10 cellular contexts compared by ENCODE assay signal in the genomic region with DNA sequence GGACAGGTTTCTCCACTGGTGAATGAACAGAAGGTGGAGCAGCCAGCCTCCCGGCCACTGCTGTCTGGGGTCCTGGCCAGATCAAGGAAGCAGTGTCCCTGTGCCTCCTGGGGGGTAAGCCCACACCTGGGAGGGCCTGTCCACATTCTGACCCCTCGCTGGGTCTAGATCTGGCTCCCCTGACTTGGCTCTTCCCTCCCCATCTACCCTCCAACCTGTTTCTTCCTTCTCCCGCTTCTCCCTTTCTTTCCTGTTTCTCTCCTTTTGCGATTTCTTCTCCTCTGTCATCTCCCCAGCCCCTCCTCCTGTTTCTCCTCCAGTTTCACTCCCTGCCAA. TPM values are rescaled to one million over a fixed set of nuclear protein-coding genes. Genes with fewer than 3 reads are reported as not detected.
DNase-seq lines count a peak whose midpoint lies in the region; ATAC-seq and TF ChIP-seq lines count a peak whose summit lies in the region.
"Had no signal": no experiment of that assay in that cellular context is flagged by ENCODE, and none has a peak within 500 bp of the region (broad histone marks: within the 10 kb centered on the region; RNA-seq: fewer than 3 reads in every experiment).

No MANE protein-coding gene starts in this region.

- no peak for TF ChIP-seq CTCF in CD8-positive, alpha-beta T cell (IDR thresholded peaks at IDR 0.05)
- TF ChIP-seq CTCF in lung (IDR thresholded peaks at IDR 0.05; ENCODE audit: control extremely low read depth, extremely low read depth) (no peak), dorsolateral prefrontal cortex (IDR thresholded peaks at IDR 0.05 in 54 of 56, conservative IDR thresholded peaks at IDR 0.05 in 2 of 56; ENCODE audit: low read depth in 1 of 56, partially characterized antibody in 56 of 56) (no peak)

- H3K4me3 Mint-ChIP-seq in CD8-positive, alpha-beta T cell, result peak overlapping the region; percentile 26
- peak overlapping the region; percentile 18 to 80 (median 43) for H3K4me3 Mint-ChIP-seq in T-cell
- peak overlapping the region in 1 of 10 donors; percentile 64 for H3K4me3 Mint-ChIP-seq in naive thymus-derived CD4-positive, alpha-beta T cell

- no peak for DNase-seq in CD8-positive, alpha-beta T cell
- DNase-seq in T-cell (no peak), lung (ENCODE audit: low spot score) (no peak), dorsolateral prefrontal cortex (no peak)
- no peak for DNase-seq in naive thymus-derived CD4-positive, alpha-beta T cell
- DNase-seq: NCI-H446, tibial artery had no signal

- ATAC-seq in CD8-positive, alpha-beta T cell, result no peak
- no peak for ATAC-seq in T-cell (replicated peaks in 1 of 4)
- no peak for ATAC-seq in lung (ENCODE audit: insufficient read depth, low FRiP score)
- no peak for ATAC-seq in naive thymus-derived CD4-positive, alpha-beta T cell
- ATAC-seq in GM21367 (IDR thresholded peaks at IDR 0.05; ENCODE audit: unreplicated experiment), result no peak

- H3K4me1 Mint-ChIP-seq in CD8-positive, alpha-beta T cell (ENCODE audit: low read depth), result peaks cover 70% of the 10 kb centered on the region
- peaks cover 71 to 94% (median 76%) of the 10 kb centered on the region in 3 donors for H3K4me1 Mint-ChIP-seq in T-cell
- H3K4me1 Mint-ChIP-seq in naive thymus-derived CD4-positive, alpha-beta T cell, result peaks cover 42 to 83% (median 67%) of the 10 kb centered on the region in 7 donors

- peak overlapping the region; percentile 62 for H3K27ac Mint-ChIP-seq in CD8-positive, alpha-beta T cell
- peak overlapping the region; percentile 85 to 87 for H3K27ac Mint-ChIP-seq in T-cell
- peak overlapping the region in 4 of 9 donors; percentile 14 to 83 (median 64) for H3K27ac Mint-ChIP-seq in naive thymus-derived CD4-positive, alpha-beta T cell

- no peaks in the 10 kb centered on the region for H3K9me3 ChIP-seq in CD8-positive, alpha-beta T cell (ENCODE audit: low read length)
- no peaks in the 10 kb centered on the region for H3K9me3 ChIP-seq in lung (ENCODE audit: control insufficient read depth in 2 of 2, insufficient read depth in 1 of 2, low read length in 1 of 2)
- H3K9me3 ChIP-seq in naive thymus-derived CD4-positive, alpha-beta T cell (ENCODE audit: control insufficient read depth in 2 of 3, low read length in 3 of 3), result no peaks in the 10 kb centered on the region
- H3K9me3 ChIP-seq: tibial artery had no signal

- CTCF ChIA-PET in CD8-positive, alpha-beta T cell (lab: Charles Lee), result interaction anchor here (0.6 to 1.5 kb wide), 4 partner anchors 10 to 195 kb away, joined by 3 read pairs; no protein-coding TSS in a partner anchor
- CTCF ChIA-PET in T-cell (lab: Charles Lee), result interaction anchor here in 1 of 2 donors (1.0 kb wide), 1 partner anchor 9 kb away, joined by 4 read pairs; no protein-coding TSS in a partner anchor
- CTCF ChIA-PET in naive thymus-derived CD4-positive, alpha-beta T cell (lab: Charles Lee), result no interaction called here

- no peaks in the 10 kb centered on the region for H3K27me3 Mint-ChIP-seq in CD8-positive, alpha-beta T cell (ENCODE audit: low read depth)
- no peaks in the 10 kb centered on the region for H3K27me3 Mint-ChIP-seq in T-cell
- no peaks in the 10 kb centered on the region for H3K27me3 Mint-ChIP-seq in naive thymus-derived CD4-positive, alpha-beta T cell

- H3K27me3 ChIP-seq in CD8-positive, alpha-beta T cell (ENCODE audit: insufficient read depth, low read length), result no peaks in the 10 kb centered on the region
- H3K27me3 ChIP-seq in lung (ENCODE audit: control insufficient read depth, insufficient read depth), result no peaks in the 10 kb centered on the region
- H3K27me3 ChIP-seq in naive thymus-derived CD4-positive, alpha-beta T cell (ENCODE audit: control insufficient read depth in 2 of 2, insufficient read depth in 2 of 2, low read length in 2 of 2), result no peaks in the 10 kb centered on the region
- H3K27me3 ChIP-seq in dorsolateral prefrontal cortex, result no peaks in the 10 kb centered on the region

- no peak overlapping the region for H3K27ac ChIP-seq in CD8-positive, alpha-beta T cell (ENCODE audit: low read depth, low read length)
- H3K27ac ChIP-seq in lung (ENCODE audit: low read depth in 1 of 2, low read length in 1 of 2) (peak overlapping the region; percentile 73 to 81), dorsolateral prefrontal cortex (peak overlapping the region in 1 of 59 donors; percentile 71)
- no peak overlapping the region for H3K27ac ChIP-seq in naive thymus-derived CD4-positive, alpha-beta T cell (ENCODE audit: low read depth, low read length)
- H3K27ac ChIP-seq: epithelial cell of prostate, tibial artery had no signal

- H3K4me3 ChIP-seq in CD8-positive, alpha-beta T cell (ENCODE audit: low read depth, low read length), result no peak overlapping the region
- H3K4me3 ChIP-seq in lung (peak overlapping the region; percentile 26), dorsolateral prefrontal cortex (no peak overlapping the region)
- no peak overlapping the region for H3K4me3 ChIP-seq in naive thymus-derived CD4-positive, alpha-beta T cell (ENCODE audit: low read length)
- H3K4me3 ChIP-seq: tibial artery had no signal

- H3K36me3 ChIP-seq in CD8-positive, alpha-beta T cell (ENCODE audit: insufficient read depth, low read length), result no peaks in the 10 kb centered on the region
- no peaks in the 10 kb centered on the region for H3K36me3 ChIP-seq in lung (ENCODE audit: control insufficient read depth in 2 of 2, insufficient read depth in 2 of 2, low read length in 2 of 2)
- no peaks in the 10 kb centered on the region for H3K36me3 ChIP-seq in naive thymus-derived CD4-positive, alpha-beta T cell (ENCODE audit: control insufficient read depth in 2 of 3, insufficient read depth in 3 of 3, low read length in 3 of 3)
- H3K36me3 ChIP-seq: tibial artery had no signal

- no peaks in the 10 kb centered on the region for H3K9me3 Mint-ChIP-seq in CD8-positive, alpha-beta T cell
- H3K9me3 Mint-ChIP-seq in T-cell, result no peaks in the 10 kb centered on the region
- no peaks in the 10 kb centered on the region for H3K9me3 Mint-ChIP-seq in naive thymus-derived CD4-positive, alpha-beta T cell

- no peaks in the 10 kb centered on the region for H3K36me3 Mint-ChIP-seq in CD8-positive, alpha-beta T cell
- no peaks in the 10 kb centered on the region for H3K36me3 Mint-ChIP-seq in T-cell
- no peaks in the 10 kb centered on the region for H3K36me3 Mint-ChIP-seq in naive thymus-derived CD4-positive, alpha-beta T cell

- peaks cover 69% of the 10 kb centered on the region for H3K4me1 ChIP-seq in CD8-positive, alpha-beta T cell (ENCODE audit: insufficient read depth, low read length)
- H3K4me1 ChIP-seq in lung (ENCODE audit: control insufficient read depth in 2 of 2, insufficient read depth in 2 of 2, low read length in 2 of 2), result peaks cover 4 to 24% of the 10 kb centered on the region in 2 donors
- H3K4me1 ChIP-seq in naive thymus-derived CD4-positive, alpha-beta T cell (ENCODE audit: control insufficient read depth in 2 of 2, insufficient read depth in 2 of 2, low read length in 2 of 2), result peaks cover 47 to 63% of the 10 kb centered on the region in 2 donors

- intact Hi-C loops in CD8-positive, alpha-beta T cell (cut with DNase I, micrococcal nuclease), result loop anchor here in 1 of 2 experiments (10.0 kb wide), 1 partner anchor 526 kb away; no protein-coding TSS in a partner anchor
- intact Hi-C loops in naive thymus-derived CD4-positive, alpha-beta T cell (cut with micrococcal nuclease), result no loop called here
- intact Hi-C loops in dorsolateral prefrontal cortex (cut with DNase I), result no loop called here

- POLR2A ChIA-PET in CD8-positive, alpha-beta T cell (lab: Charles Lee), result no interaction called here
- POLR2A ChIA-PET in T-cell (lab: Charles Lee), result interaction anchor here in 1 of 2 donors (0.7 kb wide), 1 partner anchor 482 kb away, joined by 3 read pairs; no protein-coding TSS in a partner anchor
- POLR2A ChIA-PET in naive thymus-derived CD4-positive, alpha-beta T cell (lab: Charles Lee), result no interaction called here

- 64 to 68% methylated on average over 4 of the region's 4 CpGs for WGBS in lung, 2 donors

RNA-seq across cellular contexts. Expression of gene RORC, which starts 0.4 kb away (rescaled TPM):
- total RNA-seq in CD8-positive, alpha-beta T cell, result 1 to 10 TPM; 4.8 to 5.6 TPM
- total RNA-seq in T-cell, result 10 to 100 TPM in 1 of 5 donors, 1 to 10 TPM in 4; 1.5 to 11.6 (median 7.6) TPM
- total RNA-seq in lung, result 10 to 100 TPM; 10.9 to 24.7 TPM
- 1 to 10 TPM; 7.6 to 8.4 TPM for polyA plus RNA-seq in lung
- total RNA-seq in naive thymus-derived CD4-positive, alpha-beta T cell, result 1 to 10 TPM in 1 of 5 experiments, under 1 TPM in 4; 0.16 to 2.5 (median 0.21) TPM
- polyA plus RNA-seq in naive thymus-derived CD4-positive, alpha-beta T cell, result under 1 TPM in 1 of 2 donors, not detected in 1; 0.37 TPM
- total RNA-seq in dorsolateral prefrontal cortex, result 1 to 10 TPM in 1 of 120 experiments, under 1 TPM in 70, not detected in 49; 0.12 to 1.0 (median 0.26) TPM
- total RNA-seq: astrocyte had no signal

RNA-seq across cellular contexts. Expression of gene C2CD4D, which starts 8.4 kb away (rescaled TPM):
- under 1 TPM; 0.44 to 0.65 TPM for total RNA-seq in CD8-positive, alpha-beta T cell
- total RNA-seq in T-cell (1 to 10 TPM in 2 of 5 donors, under 1 TPM in 3; 0.26 to 1.1 (median 0.85) TPM), lung (under 1 TPM in 1 of 2 donors, not detected in 1; 0.40 TPM), dorsolateral prefrontal cortex (1 to 10 TPM in 97 of 120 experiments, under 1 TPM in 23; 0.56 to 4.3 (median 1.4) TPM)
- polyA plus RNA-seq in lung, result under 1 TPM; 0.10 to 0.19 TPM
- under 1 TPM in 2 of 5 experiments, not detected in 3; 0.34 to 0.87 TPM for total RNA-seq in naive thymus-derived CD4-positive, alpha-beta T cell
- under 1 TPM in 1 of 2 donors, not detected in 1; 0.18 TPM for polyA plus RNA-seq in naive thymus-derived CD4-positive, alpha-beta T cell

RNA-seq across cellular contexts. Expression of gene THEM5, which starts 22.3 kb away (rescaled TPM):
- total RNA-seq in CD8-positive, alpha-beta T cell, result not detected
- total RNA-seq in T-cell (not detected), lung (not detected), dorsolateral prefrontal cortex (1 to 10 TPM in 1 of 120 experiments, under 1 TPM in 16, not detected in 103; 0.42 to 1.1 (median 0.61) TPM)
- not detected for polyA plus RNA-seq in lung
- not detected for total RNA-seq in naive thymus-derived CD4-positive, alpha-beta T cell
- not detected for polyA plus RNA-seq in naive thymus-derived CD4-positive, alpha-beta T cell
- total RNA-seq: astrocyte had no signal

RNA-seq across cellular contexts. Expression of gene LINGO4, which starts 26.0 kb away (rescaled TPM):
- under 1 TPM; 0.11 to 0.22 TPM for total RNA-seq in CD8-positive, alpha-beta T cell
- under 1 TPM in 3 of 5 donors, not detected in 2; 0.25 to 0.40 (median 0.36) TPM for total RNA-seq in T-cell
- total RNA-seq in lung, result under 1 TPM in 1 of 2 donors, not detected in 1; 0.40 TPM
- under 1 TPM; 0.05 to 0.12 TPM for polyA plus RNA-seq in lung
- total RNA-seq in naive thymus-derived CD4-positive, alpha-beta T cell, result under 1 TPM in 2 of 5 experiments, not detected in 3; 0.07 to 0.24 TPM
- polyA plus RNA-seq in naive thymus-derived CD4-positive, alpha-beta T cell, result not detected
- under 1 TPM in 55 of 120 experiments, not detected in 65; 0.12 to 0.67 (median 0.21) TPM for total RNA-seq in dorsolateral prefrontal cortex
- total RNA-seq: astrocyte had no signal

RNA-seq across cellular contexts. Expression of gene TDRKH, which starts 40.9 kb away (rescaled TPM):
- 1 to 10 TPM; 3.6 to 3.9 TPM for total RNA-seq in CD8-positive, alpha-beta T cell
- total RNA-seq in T-cell (10 to 100 TPM in 4 of 5 donors, 1 to 10 TPM in 1; 9.6 to 26.3 (median 22.1) TPM), lung (10 to 100 TPM; 11.6 to 18.1 TPM), dorsolateral prefrontal cortex (10 to 100 TPM; 16.1 to 39.5 (median 28.5) TPM)
- polyA plus RNA-seq in lung, result 1 to 10 TPM; 5.6 to 6.1 TPM
- 10 to 100 TPM in 3 of 5 experiments, 1 to 10 TPM in 2; 7.7 to 23.1 (median 17.0) TPM for total RNA-seq in naive thymus-derived CD4-positive, alpha-beta T cell
- 10 to 100 TPM; 17.4 to 18.7 TPM for polyA plus RNA-seq in naive thymus-derived CD4-positive, alpha-beta T cell

Comparison
In these comparisons a context has a peak if more than half of its experiments do, and no peak if none do; other contexts are left out.
1. H3K27ac ChIP-seq: peak in lung (2 of 2); none in CD8-positive, alpha-beta T cell (single experiment) and naive thymus-derived CD4-positive, alpha-beta T cell (single experiment).